1 cellular context compared by ENCODE assay signal in genomic region chr10:69408318-69409175, GRCh38.
TF ChIP-seq lines count a peak whose summit lies in the region.

No MANE protein-coding gene starts in this region.

TF ChIP-seq in K562, 482 proteins besides CTCF, POLR2A, EP300 and RAD21 (continued from another document and continues in another):
- TF ChIP-seq ZNF592 (IDR thresholded peaks at IDR 0.05) (peak; percentile 71), ILK (tag; IDR thresholded peaks at IDR 0.05; ENCODE audit: borderline replicate concordance, low read depth) (no peak), HMG20A (CRISPR knock-in tag; conservative IDR thresholded peaks at IDR 0.05) (no peak), TRIM28 (IDR thresholded peaks at IDR 0.05) (0 out of 2 replicates have a peak, but pooled peaks have one; percentile 21), TAF7 (tag; IDR thresholded peaks at IDR 0.05) (no peak), HINFP (tag; conservative IDR thresholded peaks at IDR 0.05; ENCODE audit: low read depth) (no peak), TEAD1 (CRISPR knock-in tag; IDR thresholded peaks at IDR 0.05) (peak in 1 of 2 experiments; percentile 72; a peak in 1 of 4 replicates), LARP7 (IDR thresholded peaks at IDR 0.05) (no peak), KDM2B (CRISPR knock-in tag; IDR thresholded peaks at IDR 0.05) (no peak), POLR2H (tag; IDR thresholded peaks at IDR 0.05; ENCODE audit: low read depth) (no peak), ZNF609 (CRISPR knock-in tag; IDR thresholded peaks at IDR 0.05; ENCODE audit: borderline replicate concordance) (no peak), GTF2E2 (tag; IDR thresholded peaks at IDR 0.05) (no peak), FOXK2 (conservative IDR thresholded peaks at IDR 0.05 in 1 of 2, IDR thresholded peaks at IDR 0.05 in 1 of 2; ENCODE audit: low read depth in 2 of 2) (no peak), RNF2 (IDR thresholded peaks at IDR 0.05) (peak; percentile 63; the same call in 1 of the 2 replicates), TFE3 (CRISPR knock-in tag; IDR thresholded peaks at IDR 0.05) (no peak), CREB5 (CRISPR knock-in tag; IDR thresholded peaks at IDR 0.05) (no peak), E2F8 (IDR thresholded peaks at IDR 0.05; ENCODE audit: low read depth, partially characterized antibody) (peak; percentile 61), CTCFL (IDR thresholded peaks at IDR 0.05; ENCODE audit: borderline replicate concordance, insufficient read depth, low read depth, low read length, poor library complexity, severe bottlenecking) (peak; percentile 97), ZKSCAN8 (CRISPR knock-in tag; IDR thresholded peaks at IDR 0.05) (no peak), E2F5 (CRISPR knock-in tag; IDR thresholded peaks at IDR 0.05) (no peak), ARID4B (CRISPR knock-in tag; IDR thresholded peaks at IDR 0.05) (no peak)
